Comparison of ENCODE assay signal across 1 cellular context in the genomic region with DNA sequence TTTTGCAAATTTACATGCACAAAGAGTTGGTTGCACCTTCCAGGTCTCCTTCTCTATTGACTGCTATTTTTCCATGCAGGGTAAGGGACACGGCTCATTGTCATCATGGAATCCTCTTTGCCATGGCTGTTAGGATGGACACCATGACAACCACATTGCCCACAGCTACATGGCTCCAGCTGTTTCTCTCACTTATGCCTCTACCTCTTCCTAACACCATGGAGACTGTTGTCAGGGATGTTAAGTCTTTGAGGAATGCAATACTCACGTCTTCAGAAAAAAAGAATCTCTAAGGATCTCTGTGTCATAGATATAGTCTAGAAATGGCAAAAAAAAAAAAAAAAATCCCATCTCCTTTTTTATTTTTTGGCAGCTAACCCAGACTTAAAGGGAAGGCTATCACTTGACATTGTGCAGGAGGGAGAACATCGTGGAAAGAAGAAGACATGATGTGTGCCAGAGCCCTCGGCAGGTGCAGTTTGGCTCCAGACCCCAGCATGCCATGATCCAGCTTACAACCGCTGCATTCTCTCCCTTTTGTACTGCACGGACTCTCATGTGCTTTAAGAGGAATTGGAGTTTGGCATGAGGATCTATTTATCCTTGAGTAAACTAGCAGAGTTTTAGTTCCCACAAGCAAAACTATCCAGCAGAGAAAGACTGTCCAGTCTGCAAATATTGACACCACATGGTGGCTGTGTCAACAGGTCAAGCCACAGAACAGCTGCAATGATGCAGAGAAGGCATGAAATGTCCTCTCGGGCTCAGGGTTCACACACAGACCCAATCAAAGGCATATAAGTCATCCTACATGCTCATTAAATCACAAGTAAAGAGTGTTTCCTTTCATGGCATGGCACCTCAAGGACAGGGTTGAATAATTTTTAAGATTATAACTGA.
TF ChIP-seq lines count a peak whose summit lies in the region.

No MANE protein-coding gene starts in this region.

TF ChIP-seq in neural cell, 6 proteins besides CTCF, POLR2A, EP300 and RAD21 (continued from another document):
- TF ChIP-seq, protein P1, sequence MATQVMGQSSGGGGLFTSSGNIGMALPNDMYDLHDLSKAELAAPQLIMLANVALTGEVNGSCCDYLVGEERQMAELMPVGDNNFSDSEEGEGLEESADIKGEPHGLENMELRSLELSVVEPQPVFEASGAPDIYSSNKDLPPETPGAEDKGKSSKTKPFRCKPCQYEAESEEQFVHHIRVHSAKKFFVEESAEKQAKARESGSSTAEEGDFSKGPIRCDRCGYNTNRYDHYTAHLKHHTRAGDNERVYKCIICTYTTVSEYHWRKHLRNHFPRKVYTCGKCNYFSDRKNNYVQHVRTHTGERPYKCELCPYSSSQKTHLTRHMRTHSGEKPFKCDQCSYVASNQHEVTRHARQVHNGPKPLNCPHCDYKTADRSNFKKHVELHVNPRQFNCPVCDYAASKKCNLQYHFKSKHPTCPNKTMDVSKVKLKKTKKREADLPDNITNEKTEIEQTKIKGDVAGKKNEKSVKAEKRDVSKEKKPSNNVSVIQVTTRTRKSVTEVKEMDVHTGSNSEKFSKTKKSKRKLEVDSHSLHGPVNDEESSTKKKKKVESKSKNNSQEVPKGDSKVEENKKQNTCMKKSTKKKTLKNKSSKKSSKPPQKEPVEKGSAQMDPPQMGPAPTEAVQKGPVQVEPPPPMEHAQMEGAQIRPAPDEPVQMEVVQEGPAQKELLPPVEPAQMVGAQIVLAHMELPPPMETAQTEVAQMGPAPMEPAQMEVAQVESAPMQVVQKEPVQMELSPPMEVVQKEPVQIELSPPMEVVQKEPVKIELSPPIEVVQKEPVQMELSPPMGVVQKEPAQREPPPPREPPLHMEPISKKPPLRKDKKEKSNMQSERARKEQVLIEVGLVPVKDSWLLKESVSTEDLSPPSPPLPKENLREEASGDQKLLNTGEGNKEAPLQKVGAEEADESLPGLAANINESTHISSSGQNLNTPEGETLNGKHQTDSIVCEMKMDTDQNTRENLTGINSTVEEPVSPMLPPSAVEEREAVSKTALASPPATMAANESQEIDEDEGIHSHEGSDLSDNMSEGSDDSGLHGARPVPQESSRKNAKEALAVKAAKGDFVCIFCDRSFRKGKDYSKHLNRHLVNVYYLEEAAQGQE (IDR thresholded peaks at IDR 0.05; ENCODE audit: borderline replicate concordance) = peak; percentile 68
- peak; percentile 43 for TF ChIP-seq POLR2AphosphoS5 (IDR thresholded peaks at IDR 0.05)
- no peak for TF ChIP-seq EZH2 (IDR thresholded peaks at IDR 0.05; ENCODE audit: borderline replicate concordance, insufficient read depth, low read length, poor library complexity, severe bottlenecking)
TF ChIP-seq in neural cell: peak in this region for 2.
